Comparison of ENCODE assay signal across 31 cellular contexts in genomic region chr16:4752351-4753100, GRCh38. TPM values are rescaled to one million over a fixed set of nuclear protein-coding genes. Genes with fewer than 3 reads are reported as not detected.
"Had no signal": no experiment of that assay in that cellular context is flagged by ENCODE, and none has a peak within 500 bp of the region (broad histone marks: within the 10 kb centered on the region; RNA-seq: fewer than 3 reads in every experiment).

No MANE protein-coding gene starts in this region.

- H3K27ac ChIP-seq: dorsolateral prefrontal cortex, esophagus muscularis mucosa, foreskin keratinocyte, gastroesophageal sphincter, heart left ventricle, hepatocyte, neutrophil, parathyroid adenoma, suprapubic skin had no signal

- H3K4me1 ChIP-seq: foreskin keratinocyte, parathyroid adenoma, suprapubic skin had no signal

- H3K9me3 ChIP-seq: esophagus muscularis mucosa, gastroesophageal sphincter, neutrophil, suprapubic skin had no signal

- H3K27me3 ChIP-seq: dorsolateral prefrontal cortex, esophagus muscularis mucosa, foreskin keratinocyte, gastroesophageal sphincter, heart left ventricle, hepatocyte, neutrophil, suprapubic skin had no signal

- H3K4me3 ChIP-seq: dorsolateral prefrontal cortex, esophagus muscularis mucosa, gastroesophageal sphincter, heart left ventricle, hepatocyte, lung, smooth muscle cell, suprapubic skin had no signal

- DNase-seq: dorsolateral prefrontal cortex; effector CD4-positive, alpha-beta T cell; foreskin keratinocyte; kidney; naive B cell; stimulated activated CD4-positive, alpha-beta T cell treated with anti-CD3 and anti-CD28 coated beads, Interleukin-12 subunit alpha, Interleukin-12 subunit beta, amount 100 ng/mL, for 4 hours; stimulated activated CD4-positive, alpha-beta T cell treated with anti-CD3 and anti-CD28 coated beads, Interleukin-1b, Interleukin-23, amount 100 ng/mL, for 48 hours; stimulated activated CD4-positive, alpha-beta T cell treated with anti-CD3 and anti-CD28 coated beads, Interleukin-4, amount 100 ng/mL, for 1 hour; stimulated activated CD8-positive, alpha-beta memory T cell treated with anti-CD3 and anti-CD28 coated beads, Interleukin-4, amount 100 ng/mL, for 48 hours; stimulated activated naive CD4-positive, alpha-beta T cell; stimulated activated naive CD8-positive, alpha-beta T cell treated with anti-CD3 and anti-CD28 coated beads, Interleukin-15, amount 100 ng/mL, for 72 hours had no signal

- ATAC-seq: foreskin keratinocyte; gastroesophageal sphincter; left lobe of liver; natural killer cell treated with Interleukin-12 subunit alpha and Interleukin-12 subunit beta and Interleukin-15 and Interleukin-18, amount 100 ng/mL, for 72 hours; sciatic nerve; stimulated activated naive CD8-positive, alpha-beta T cell treated with anti-CD3 and anti-CD28 coated beads, Interleukin-15, amount 100 ng/mL, for 72 hours had no signal

RNA-seq across cellular contexts. Expression of gene DNAAF8, which starts 18.2 kb away (rescaled TPM):
- total RNA-seq: epithelial cell of proximal tubule, mononuclear cell, smooth muscle cell had no signal

RNA-seq across cellular contexts. Expression of gene SEPTIN12, which starts 35.6 kb away (rescaled TPM):
- total RNA-seq: epithelial cell of proximal tubule; fibroblast of lung; foreskin keratinocyte; gastroesophageal sphincter; hepatocyte; kidney; left lobe of liver; liver; lung; mononuclear cell; natural killer cell treated with Interleukin-12 subunit alpha and Interleukin-12 subunit beta and Interleukin-15 and Interleukin-18, amount 100 ng/mL, for 72 hours; omental fat pad; progenitor cell of endocrine pancreas; sciatic nerve; smooth muscle cell; suprapubic skin; urinary bladder had no signal

RNA-seq across cellular contexts. Expression of gene SMIM22, which starts 42.6 kb away (rescaled TPM):
- total RNA-seq: esophagus muscularis mucosa; fibroblast of lung; gastroesophageal sphincter; heart left ventricle; hepatocyte; mononuclear cell; natural killer cell treated with Interleukin-12 subunit alpha and Interleukin-12 subunit beta and Interleukin-15 and Interleukin-18, amount 100 ng/mL, for 72 hours; neural crest cell; omental fat pad; progenitor cell of endocrine pancreas; sciatic nerve; smooth muscle cell had no signal
